Comparison of ENCODE assay signal across 2 cellular contexts in the genomic region with DNA sequence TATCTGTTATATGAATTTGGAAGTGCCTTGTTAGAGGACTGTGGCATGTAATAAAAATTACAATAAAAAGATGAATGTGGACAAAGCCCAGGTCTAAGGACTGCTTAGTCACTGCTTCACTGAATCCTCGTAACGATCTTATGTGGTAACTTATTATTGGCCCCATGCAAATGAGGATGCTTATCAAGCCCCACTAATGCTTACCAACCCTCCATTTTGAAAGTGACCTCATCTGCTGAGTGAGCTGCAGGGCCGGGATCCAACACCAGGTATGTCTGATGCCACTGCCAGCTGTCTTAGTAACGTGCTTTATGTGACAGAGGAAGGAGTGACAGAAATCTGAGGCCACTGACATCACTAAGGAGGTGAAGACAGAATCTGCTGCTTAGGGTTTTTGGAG.
TF ChIP-seq lines count a peak whose summit lies in the region.

No MANE protein-coding gene starts in this region.

TF ChIP-seq in SK-N-SH, 30 proteins besides CTCF, POLR2A, EP300 and RAD21:
- TF ChIP-seq SIN3A (IDR thresholded peaks at IDR 0.05; ENCODE audit: borderline replicate concordance, low read depth, low read length), result no peak
- TF ChIP-seq, protein P1, sequence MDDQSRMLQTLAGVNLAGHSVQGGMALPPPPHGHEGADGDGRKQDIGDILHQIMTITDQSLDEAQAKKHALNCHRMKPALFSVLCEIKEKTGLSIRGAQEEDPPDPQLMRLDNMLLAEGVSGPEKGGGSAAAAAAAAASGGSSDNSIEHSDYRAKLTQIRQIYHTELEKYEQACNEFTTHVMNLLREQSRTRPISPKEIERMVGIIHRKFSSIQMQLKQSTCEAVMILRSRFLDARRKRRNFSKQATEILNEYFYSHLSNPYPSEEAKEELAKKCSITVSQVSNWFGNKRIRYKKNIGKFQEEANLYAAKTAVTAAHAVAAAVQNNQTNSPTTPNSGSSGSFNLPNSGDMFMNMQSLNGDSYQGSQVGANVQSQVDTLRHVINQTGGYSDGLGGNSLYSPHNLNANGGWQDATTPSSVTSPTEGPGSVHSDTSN (IDR thresholded peaks at IDR 0.05), result no peak
- TF ChIP-seq, protein P2, sequence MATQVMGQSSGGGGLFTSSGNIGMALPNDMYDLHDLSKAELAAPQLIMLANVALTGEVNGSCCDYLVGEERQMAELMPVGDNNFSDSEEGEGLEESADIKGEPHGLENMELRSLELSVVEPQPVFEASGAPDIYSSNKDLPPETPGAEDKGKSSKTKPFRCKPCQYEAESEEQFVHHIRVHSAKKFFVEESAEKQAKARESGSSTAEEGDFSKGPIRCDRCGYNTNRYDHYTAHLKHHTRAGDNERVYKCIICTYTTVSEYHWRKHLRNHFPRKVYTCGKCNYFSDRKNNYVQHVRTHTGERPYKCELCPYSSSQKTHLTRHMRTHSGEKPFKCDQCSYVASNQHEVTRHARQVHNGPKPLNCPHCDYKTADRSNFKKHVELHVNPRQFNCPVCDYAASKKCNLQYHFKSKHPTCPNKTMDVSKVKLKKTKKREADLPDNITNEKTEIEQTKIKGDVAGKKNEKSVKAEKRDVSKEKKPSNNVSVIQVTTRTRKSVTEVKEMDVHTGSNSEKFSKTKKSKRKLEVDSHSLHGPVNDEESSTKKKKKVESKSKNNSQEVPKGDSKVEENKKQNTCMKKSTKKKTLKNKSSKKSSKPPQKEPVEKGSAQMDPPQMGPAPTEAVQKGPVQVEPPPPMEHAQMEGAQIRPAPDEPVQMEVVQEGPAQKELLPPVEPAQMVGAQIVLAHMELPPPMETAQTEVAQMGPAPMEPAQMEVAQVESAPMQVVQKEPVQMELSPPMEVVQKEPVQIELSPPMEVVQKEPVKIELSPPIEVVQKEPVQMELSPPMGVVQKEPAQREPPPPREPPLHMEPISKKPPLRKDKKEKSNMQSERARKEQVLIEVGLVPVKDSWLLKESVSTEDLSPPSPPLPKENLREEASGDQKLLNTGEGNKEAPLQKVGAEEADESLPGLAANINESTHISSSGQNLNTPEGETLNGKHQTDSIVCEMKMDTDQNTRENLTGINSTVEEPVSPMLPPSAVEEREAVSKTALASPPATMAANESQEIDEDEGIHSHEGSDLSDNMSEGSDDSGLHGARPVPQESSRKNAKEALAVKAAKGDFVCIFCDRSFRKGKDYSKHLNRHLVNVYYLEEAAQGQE (IDR thresholded peaks at IDR 0.05; ENCODE audit: low read depth, low read length), result no peak
- TF ChIP-seq CHD2 (IDR thresholded peaks at IDR 0.05; ENCODE audit: low read length, partially characterized antibody), result no peak
- TF ChIP-seq, protein P3, sequence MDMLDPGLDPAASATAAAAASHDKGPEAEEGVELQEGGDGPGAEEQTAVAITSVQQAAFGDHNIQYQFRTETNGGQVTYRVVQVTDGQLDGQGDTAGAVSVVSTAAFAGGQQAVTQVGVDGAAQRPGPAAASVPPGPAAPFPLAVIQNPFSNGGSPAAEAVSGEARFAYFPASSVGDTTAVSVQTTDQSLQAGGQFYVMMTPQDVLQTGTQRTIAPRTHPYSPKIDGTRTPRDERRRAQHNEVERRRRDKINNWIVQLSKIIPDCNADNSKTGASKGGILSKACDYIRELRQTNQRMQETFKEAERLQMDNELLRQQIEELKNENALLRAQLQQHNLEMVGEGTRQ (IDR thresholded peaks at IDR 0.05; ENCODE audit: borderline replicate concordance, low read depth, low read length), result no peak
- TF ChIP-seq GABPA (IDR thresholded peaks at IDR 0.05; ENCODE audit: low read depth), result no peak
- no peak for TF ChIP-seq SMC3 (IDR thresholded peaks at IDR 0.05; ENCODE audit: low read depth, low read length)
- no peak for TF ChIP-seq MEF2A (IDR thresholded peaks at IDR 0.05; ENCODE audit: borderline replicate concordance, low read depth)
- no peak for TF ChIP-seq FOXM1 (IDR thresholded peaks at IDR 0.05; ENCODE audit: low read depth)
- TF ChIP-seq RFX5 (IDR thresholded peaks at IDR 0.05; ENCODE audit: low read length), result no peak
- TF ChIP-seq, protein P4, sequence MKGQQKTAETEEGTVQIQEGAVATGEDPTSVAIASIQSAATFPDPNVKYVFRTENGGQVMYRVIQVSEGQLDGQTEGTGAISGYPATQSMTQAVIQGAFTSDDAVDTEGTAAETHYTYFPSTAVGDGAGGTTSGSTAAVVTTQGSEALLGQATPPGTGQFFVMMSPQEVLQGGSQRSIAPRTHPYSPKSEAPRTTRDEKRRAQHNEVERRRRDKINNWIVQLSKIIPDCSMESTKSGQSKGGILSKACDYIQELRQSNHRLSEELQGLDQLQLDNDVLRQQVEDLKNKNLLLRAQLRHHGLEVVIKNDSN (IDR thresholded peaks at IDR 0.05; ENCODE audit: borderline replicate concordance, low read depth), result no peak
- no peak for TF ChIP-seq GATA2 (CRISPR knock-in tag; IDR thresholded peaks at IDR 0.05)

TF ChIP-seq in SK-N-SH treated with all-trans-retinoic acid at 6 μM for 48 hours, 23 proteins besides CTCF, POLR2A, EP300 and RAD21:
- TF ChIP-seq ZFP30 (CRISPR knock-in tag; IDR thresholded peaks at IDR 0.05) (no peak), SNAI2 (CRISPR knock-in tag; IDR thresholded peaks at IDR 0.05) (no peak), CSDC2 (CRISPR knock-in tag; IDR thresholded peaks at IDR 0.05) (no peak), GLIS3 (CRISPR knock-in tag; IDR thresholded peaks at IDR 0.05) (no peak), ZNF8 (CRISPR knock-in tag; IDR thresholded peaks at IDR 0.05) (no peak), ESRRG (CRISPR knock-in tag; IDR thresholded peaks at IDR 0.05) (no peak), ZFP3 (CRISPR knock-in tag; IDR thresholded peaks at IDR 0.05) (no peak), OSR1 (CRISPR knock-in tag; IDR thresholded peaks at IDR 0.05) (no peak), BACH2 (CRISPR knock-in tag; IDR thresholded peaks at IDR 0.05; ENCODE audit: borderline replicate concordance) (no peak), ZNF565 (CRISPR knock-in tag; conservative IDR thresholded peaks at IDR 0.05; ENCODE audit: low read depth) (no peak), ZC3H10 (CRISPR knock-in tag; IDR thresholded peaks at IDR 0.05) (no peak), TOX (CRISPR knock-in tag; IDR thresholded peaks at IDR 0.05; ENCODE audit: borderline replicate concordance) (no peak), RARB (CRISPR knock-in tag; IDR thresholded peaks at IDR 0.05) (no peak), TCF4 (CRISPR knock-in tag; IDR thresholded peaks at IDR 0.05; ENCODE audit: borderline replicate concordance) (no peak), ZNF70 (CRISPR knock-in tag; IDR thresholded peaks at IDR 0.05) (no peak)
- TF ChIP-seq, protein P5, sequence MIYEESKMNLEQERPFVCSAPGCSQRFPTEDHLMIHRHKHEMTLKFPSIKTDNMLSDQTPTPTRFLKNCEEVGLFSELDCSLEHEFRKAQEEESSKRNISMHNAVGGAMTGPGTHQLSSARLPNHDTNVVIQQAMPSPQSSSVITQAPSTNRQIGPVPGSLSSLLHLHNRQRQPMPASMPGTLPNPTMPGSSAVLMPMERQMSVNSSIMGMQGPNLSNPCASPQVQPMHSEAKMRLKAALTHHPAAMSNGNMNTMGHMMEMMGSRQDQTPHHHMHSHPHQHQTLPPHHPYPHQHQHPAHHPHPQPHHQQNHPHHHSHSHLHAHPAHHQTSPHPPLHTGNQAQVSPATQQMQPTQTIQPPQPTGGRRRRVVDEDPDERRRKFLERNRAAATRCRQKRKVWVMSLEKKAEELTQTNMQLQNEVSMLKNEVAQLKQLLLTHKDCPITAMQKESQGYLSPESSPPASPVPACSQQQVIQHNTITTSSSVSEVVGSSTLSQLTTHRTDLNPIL (CRISPR knock-in tag; IDR thresholded peaks at IDR 0.05; ENCODE audit: low read depth), result no peak
- TF ChIP-seq, protein P6, sequence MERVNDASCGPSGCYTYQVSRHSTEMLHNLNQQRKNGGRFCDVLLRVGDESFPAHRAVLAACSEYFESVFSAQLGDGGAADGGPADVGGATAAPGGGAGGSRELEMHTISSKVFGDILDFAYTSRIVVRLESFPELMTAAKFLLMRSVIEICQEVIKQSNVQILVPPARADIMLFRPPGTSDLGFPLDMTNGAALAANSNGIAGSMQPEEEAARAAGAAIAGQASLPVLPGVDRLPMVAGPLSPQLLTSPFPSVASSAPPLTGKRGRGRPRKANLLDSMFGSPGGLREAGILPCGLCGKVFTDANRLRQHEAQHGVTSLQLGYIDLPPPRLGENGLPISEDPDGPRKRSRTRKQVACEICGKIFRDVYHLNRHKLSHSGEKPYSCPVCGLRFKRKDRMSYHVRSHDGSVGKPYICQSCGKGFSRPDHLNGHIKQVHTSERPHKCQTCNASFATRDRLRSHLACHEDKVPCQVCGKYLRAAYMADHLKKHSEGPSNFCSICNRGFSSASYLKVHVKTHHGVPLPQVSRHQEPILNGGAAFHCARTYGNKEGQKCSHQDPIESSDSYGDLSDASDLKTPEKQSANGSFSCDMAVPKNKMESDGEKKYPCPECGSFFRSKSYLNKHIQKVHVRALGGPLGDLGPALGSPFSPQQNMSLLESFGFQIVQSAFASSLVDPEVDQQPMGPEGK (CRISPR knock-in tag; IDR thresholded peaks at IDR 0.05; ENCODE audit: borderline replicate concordance), result no peak
- TF ChIP-seq, protein P7, sequence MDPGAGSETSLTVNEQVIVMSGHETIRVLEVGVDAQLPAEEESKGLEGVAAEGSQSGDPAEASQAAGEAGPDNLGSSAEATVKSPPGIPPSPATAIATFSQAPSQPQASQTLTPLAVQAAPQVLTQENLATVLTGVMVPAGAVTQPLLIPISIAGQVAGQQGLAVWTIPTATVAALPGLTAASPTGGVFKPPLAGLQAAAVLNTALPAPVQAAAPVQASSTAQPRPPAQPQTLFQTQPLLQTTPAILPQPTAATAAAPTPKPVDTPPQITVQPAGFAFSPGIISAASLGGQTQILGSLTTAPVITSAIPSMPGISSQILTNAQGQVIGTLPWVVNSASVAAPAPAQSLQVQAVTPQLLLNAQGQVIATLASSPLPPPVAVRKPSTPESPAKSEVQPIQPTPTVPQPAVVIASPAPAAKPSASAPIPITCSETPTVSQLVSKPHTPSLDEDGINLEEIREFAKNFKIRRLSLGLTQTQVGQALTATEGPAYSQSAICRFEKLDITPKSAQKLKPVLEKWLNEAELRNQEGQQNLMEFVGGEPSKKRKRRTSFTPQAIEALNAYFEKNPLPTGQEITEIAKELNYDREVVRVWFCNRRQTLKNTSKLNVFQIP (CRISPR knock-in tag; IDR thresholded peaks at IDR 0.05; ENCODE audit: borderline replicate concordance, low read depth), result no peak
